In genomic region chr11:128349650-128350296, GRCh38 we compare ENCODE assay signal across 24 cellular contexts.
DNase-seq lines count a peak whose midpoint lies in the region; ATAC-seq, FAIRE-seq and TF ChIP-seq lines count a peak whose summit lies in the region.
"Had no signal": no experiment of that assay in that cellular context is flagged by ENCODE, and none has a peak within 500 bp of the region (broad histone marks: within the 10 kb centered on the region; RNA-seq: fewer than 3 reads in every experiment).

No MANE protein-coding gene starts in this region.

- no peak for TF ChIP-seq CTCF in bronchial epithelial cell (IDR thresholded peaks at IDR 0.05; ENCODE audit: insufficient read depth, low read length, severe bottlenecking)

- POLR2A ChIA-PET in T-cell (lab: Charles Lee) = interaction anchor here (0.6 kb wide), 2 partner anchors 279 to 1437 kb away, joined by 4 read pairs; no protein-coding TSS in a partner anchor

- H3K4me3 Mint-ChIP-seq in activated naive CD4-positive, alpha-beta T cell treated with anti-CD3 and anti-CD28 coated beads, Interleukin-2, amount 10 ng/mL, durations not matched to agents 7 days and 5 days = no peak overlapping the region
- H3K4me3 Mint-ChIP-seq in T-cell = peak overlapping the region; percentile 67 to 75 (median 70)
- H3K4me3 Mint-ChIP-seq: dendritic cell treated with granulocyte-macrophage colony-stimulating factor and Interleukin-4, amounts not matched to agents 40 ng/mL and 50 ng/mL, for 4 days had no signal

- H3K4me3 ChIP-seq in bronchial epithelial cell (ENCODE audit: low read depth, low read length) (no peak overlapping the region), thymus (ENCODE audit: low read length) (no peak overlapping the region)
- H3K4me3 ChIP-seq: gastroesophageal sphincter, spleen, thyroid gland had no signal

- peaks cover 44% of the 10 kb centered on the region for H3K4me1 Mint-ChIP-seq in activated naive CD4-positive, alpha-beta T cell treated with anti-CD3 and anti-CD28 coated beads, Interleukin-2, amount 10 ng/mL, durations not matched to agents 7 days and 5 days
- H3K4me1 Mint-ChIP-seq in T-cell = peaks cover 71 to 81% (median 75%) of the 10 kb centered on the region in 3 donors

- no peaks in the 10 kb centered on the region for H3K36me3 ChIP-seq in bronchial epithelial cell (ENCODE audit: control insufficient read depth, insufficient read depth, low read length)
- no peaks in the 10 kb centered on the region for H3K36me3 ChIP-seq in thymus (ENCODE audit: control insufficient read depth, insufficient read depth)
- H3K36me3 ChIP-seq: gastroesophageal sphincter, spleen, thyroid gland had no signal

- peak overlapping the region; percentile 62 for H3K27ac ChIP-seq in thymus (ENCODE audit: low read depth)
- H3K27ac ChIP-seq: gastroesophageal sphincter, parathyroid adenoma, spleen, thyroid gland had no signal

- H3K36me3 Mint-ChIP-seq in activated naive CD4-positive, alpha-beta T cell treated with anti-CD3 and anti-CD28 coated beads, Interleukin-2, amount 10 ng/mL, durations not matched to agents 7 days and 5 days = peaks cover 4% of the 10 kb centered on the region
- H3K36me3 Mint-ChIP-seq in T-cell = no peaks in the 10 kb centered on the region

- H3K27me3 ChIP-seq in bronchial epithelial cell (ENCODE audit: control insufficient read depth, insufficient read depth, low read length) (no peaks in the 10 kb centered on the region), thymus (ENCODE audit: control insufficient read depth, insufficient read depth) (no peaks in the 10 kb centered on the region)
- H3K27me3 ChIP-seq: gastroesophageal sphincter, spleen, thyroid gland had no signal

- peak; percentile 64 to 82 (median 76) for ATAC-seq in T-cell (replicated peaks in 1 of 4)
- ATAC-seq in HG03469 (IDR thresholded peaks at IDR 0.05; ENCODE audit: unreplicated experiment) = no peak
- ATAC-seq: gastroesophageal sphincter; right cardiac atrium; stimulated activated naive B cell treated with anti-CD40 and anti-IgM and Interleukin-4, amounts not matched to agents 10 μg/mL and 1 μg/mL and 100 μg/mL, for 72 hours had no signal

- peak overlapping the region; percentile 76 for H3K27ac Mint-ChIP-seq in activated naive CD4-positive, alpha-beta T cell treated with anti-CD3 and anti-CD28 coated beads, Interleukin-2, amount 10 ng/mL, durations not matched to agents 7 days and 5 days
- H3K27ac Mint-ChIP-seq in T-cell = peak overlapping the region; percentile 85 to 94
- H3K27ac Mint-ChIP-seq: dendritic cell treated with granulocyte-macrophage colony-stimulating factor and Interleukin-4, amounts not matched to agents 40 ng/mL and 50 ng/mL, for 4 days; IgD-negative memory B cell; stimulated activated naive B cell treated with anti-CD40 and anti-IgM and Interleukin-4, amounts not matched to agents 10 μg/mL and 1 μg/mL and 100 μg/mL, for 72 hours had no signal

- no peak for DNase-seq in activated naive CD4-positive, alpha-beta T cell treated with anti-CD3 and anti-CD28 coated beads, Interleukin-2, amount 10 ng/mL, durations not matched to agents 7 days and 5 days
- DNase-seq in activated naive CD4-positive, alpha-beta T cell treated with anti-CD3 and anti-CD28 coated beads, Interleukin-2, amount 50 U/mL, for 16 hours = no peak
- DNase-seq in T-cell (peak in 1 of 34 experiments; percentile 12), bronchial epithelial cell (ENCODE audit: low read depth) (no peak), glomerular visceral epithelial cell (ENCODE audit: extremely low spot score) (no peak)
- DNase-seq: activated effector memory CD4-positive, alpha-beta T cell treated with anti-CD3 and anti-CD28 coated beads, Interleukin-2, amount 50 U/mL, for 16 hours; anterior cingulate cortex; DMS153; hypothalamus; NCI-H1105; NCI-H1930; right cardiac atrium; spleen; stimulated activated CD4-positive, alpha-beta T cell treated with anti-CD3 and anti-CD28 coated beads, Interleukin-2, amount 100 ng/mL, for 48 hours; stimulated activated naive B cell treated with anti-CD40 and anti-IgM and Interleukin-4, amounts not matched to agents 10 μg/mL and 1 μg/mL and 100 μg/mL, for 72 hours; T-helper 9 cell; thyroid gland had no signal

- CTCF ChIA-PET in activated naive CD4-positive, alpha-beta T cell treated with anti-CD3 and anti-CD28 coated beads, Interleukin-2, amount 10 ng/mL, durations not matched to agents 7 days and 5 days (lab: Charles Lee) = interaction anchor here (0.7 to 1.4 kb wide), 2 partner anchors 13 to 26 kb away, joined by 3 to 5 read pairs; no protein-coding TSS in a partner anchor
- CTCF ChIA-PET in T-cell (lab: Charles Lee) = interaction anchor here (0.9 to 1.6 kb wide), 2 partner anchors 156 to 192 kb away, joined by 3 to 4 read pairs; no protein-coding TSS in a partner anchor

- WGBS in thymus = 67% methylated on average over 6 of the region's 6 CpGs

- FAIRE-seq in bronchial epithelial cell (lab: Jason Lieb, UNC) = peak; percentile 68
- FAIRE-seq: islet of Langerhans had no signal

- H3K9me3 Mint-ChIP-seq in activated naive CD4-positive, alpha-beta T cell treated with anti-CD3 and anti-CD28 coated beads, Interleukin-2, amount 10 ng/mL, durations not matched to agents 7 days and 5 days = peaks cover 3% of the 10 kb centered on the region
- H3K9me3 Mint-ChIP-seq in T-cell = peaks cover 0 to 3% (median 0%) of the 10 kb centered on the region in 3 donors
- H3K9me3 Mint-ChIP-seq: dendritic cell treated with granulocyte-macrophage colony-stimulating factor and Interleukin-4, amounts not matched to agents 40 ng/mL and 50 ng/mL, for 4 days; IgD-negative memory B cell; stimulated activated naive B cell treated with anti-CD40 and anti-IgM and Interleukin-4, amounts not matched to agents 10 μg/mL and 1 μg/mL and 100 μg/mL, for 72 hours had no signal

- H3K4me1 ChIP-seq in thymus (ENCODE audit: control insufficient read depth, insufficient read depth, low read length) = peaks cover 10% of the 10 kb centered on the region
- H3K4me1 ChIP-seq: gastroesophageal sphincter, parathyroid adenoma had no signal

- H3K9me3 ChIP-seq in thymus (ENCODE audit: control insufficient read depth) = no peaks in the 10 kb centered on the region
- H3K9me3 ChIP-seq: gastroesophageal sphincter, spleen, thyroid gland had no signal

- peaks cover 7% of the 10 kb centered on the region for H3K27me3 Mint-ChIP-seq in activated naive CD4-positive, alpha-beta T cell treated with anti-CD3 and anti-CD28 coated beads, Interleukin-2, amount 10 ng/mL, durations not matched to agents 7 days and 5 days
- no peaks in the 10 kb centered on the region for H3K27me3 Mint-ChIP-seq in T-cell
- H3K27me3 Mint-ChIP-seq: IgD-negative memory B cell had no signal
